19 cellular contexts compared by ENCODE assay signal in the genomic region with DNA sequence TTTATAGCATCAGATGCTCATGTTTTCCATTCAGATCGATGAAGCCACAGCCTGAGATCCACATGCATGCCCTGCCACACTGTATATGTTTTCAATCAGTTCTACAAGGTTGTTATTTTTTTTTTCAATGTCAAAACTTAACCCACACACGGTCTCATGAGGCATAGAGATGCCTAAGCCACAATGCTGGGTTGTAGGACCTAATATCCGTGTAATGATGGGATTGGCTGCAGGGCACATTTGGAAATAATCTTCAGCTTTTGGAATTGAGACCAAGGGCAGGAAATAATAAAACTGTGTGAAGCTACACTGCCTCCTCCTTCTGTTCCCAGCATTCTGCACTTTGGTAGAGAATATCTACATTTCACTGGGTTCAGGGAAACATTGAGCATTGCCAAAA.
DNase-seq lines count a peak whose midpoint lies in the region; ATAC-seq and TF ChIP-seq lines count a peak whose summit lies in the region.
"Had no signal": no experiment of that assay in that cellular context is flagged by ENCODE, and none has a peak within 500 bp of the region (broad histone marks: within the 10 kb centered on the region; RNA-seq: fewer than 3 reads in every experiment).

No MANE protein-coding gene starts in this region.

- H3K27me3 ChIP-seq in Peyer's patch (no peaks in the 10 kb centered on the region), left ventricle myocardium inferior (ENCODE audit: low read depth) (no peaks in the 10 kb centered on the region)
- H3K27me3 ChIP-seq: BLaER1 treated with 17β-estradiol and CSF1 and Interleukin-3, amounts not matched to agents 10 nM and 100 nM had no signal

- no peak for TF ChIP-seq POLR2A in Peyer's patch (IDR thresholded peaks at IDR 0.05)

- H3K27ac ChIP-seq in Peyer's patch (no peak overlapping the region), left ventricle myocardium inferior (replicated peaks) (no peak overlapping the region)
- H3K27ac ChIP-seq: BLaER1 treated with 17β-estradiol and CSF1 and Interleukin-3, amounts not matched to agents 10 nM and 100 nM had no signal

- peak; percentile 56 for DNase-seq in HFF-Myc (ENCODE audit: extremely low read depth, low read depth)
- peak; percentile 57 for DNase-seq in epidermal melanocyte (ENCODE audit: insufficient read length, low spot score)
- DNase-seq in foreskin melanocyte = peak; percentile 54
- no peak for DNase-seq in sciatic nerve (ENCODE audit: low spot score)
- no peak for DNase-seq in Peyer's patch
- DNase-seq in left ventricle myocardium inferior = no peak
- DNase-seq in mucosa of descending colon = no peak
- DNase-seq: 8988T; CD8-positive, alpha-beta T cell; DMS 273 treated with DMSO at 0.1 percent for 48 hours; DMS53; DND-41; EL; HCEC 1CT had no signal

- H3K36me3 ChIP-seq in Peyer's patch (no peaks in the 10 kb centered on the region), left ventricle myocardium inferior (no peaks in the 10 kb centered on the region), mucosa of descending colon (ENCODE audit: low read depth) (no peaks in the 10 kb centered on the region)

- intact Hi-C loops in sciatic nerve (cut with DNase I) = no loop called here
- intact Hi-C loops in left ventricle myocardium inferior (cut with micrococcal nuclease) = no loop called here
- intact Hi-C loops in mucosa of descending colon (cut with DNase I, micrococcal nuclease) = no loop called here

- H3K9me3 ChIP-seq in Peyer's patch = no peaks in the 10 kb centered on the region
- H3K9me3 ChIP-seq in left ventricle myocardium inferior (replicated peaks) = peaks cover 16% of the 10 kb centered on the region
- H3K9me3 ChIP-seq in mucosa of descending colon = peaks cover 16% of the 10 kb centered on the region

- H3K4me1 ChIP-seq in Peyer's patch (no peaks in the 10 kb centered on the region), left ventricle myocardium inferior (peaks cover 44% of the 10 kb centered on the region), mucosa of descending colon (ENCODE audit: low read depth) (no peaks in the 10 kb centered on the region)

- TF ChIP-seq CTCF in HFF-Myc (IDR thresholded peaks at IDR 0.05; ENCODE audit: low read depth, low read length, missing control alignments) = no peak
- no peak for TF ChIP-seq CTCF in Peyer's patch (IDR thresholded peaks at IDR 0.05)
- TF ChIP-seq CTCF in left ventricle myocardium inferior (IDR thresholded peaks at IDR 0.05; ENCODE audit: borderline replicate concordance) = no peak
- TF ChIP-seq CTCF in mucosa of descending colon (IDR thresholded peaks at IDR 0.05) = no peak

- H3K4me3 ChIP-seq in HFF-Myc (replicated peaks; ENCODE audit: low read depth, low read length) (no peak overlapping the region), Peyer's patch (no peak overlapping the region), left ventricle myocardium inferior (no peak overlapping the region), mucosa of descending colon (no peak overlapping the region)
- H3K4me3 ChIP-seq: BLaER1 treated with 17β-estradiol and CSF1 and Interleukin-3, amounts not matched to agents 10 nM and 100 nM; GM12878; GM23338 had no signal

- peak; percentile 18 for ATAC-seq in sciatic nerve
- no peak for ATAC-seq in GM19395 (IDR thresholded peaks at IDR 0.05; ENCODE audit: unreplicated experiment)
- ATAC-seq in mucosa of descending colon = no peak
- ATAC-seq: CD8-positive, alpha-beta T cell; GM12878; GM23338; HepG2 had no signal

Comparison
In these comparisons a context has a peak if more than half of its experiments do, and no peak if none do; other contexts are left out.
1. DNase-seq: peak in HFF-Myc (single experiment), epidermal melanocyte (single experiment) and foreskin melanocyte (single experiment); none in sciatic nerve (single experiment), Peyer's patch (0 of 3), left ventricle myocardium inferior (single experiment) and mucosa of descending colon (0 of 3).